25 cellular contexts compared by ENCODE assay signal in genomic region chr7:27202741-27203134, GRCh38. TPM values are rescaled to one million over a fixed set of nuclear protein-coding genes. Genes with fewer than 3 reads are reported as not detected.
DNase-seq lines count a peak whose midpoint lies in the region; ATAC-seq and TF ChIP-seq lines count a peak whose summit lies in the region.
"Had no signal": no experiment of that assay in that cellular context is flagged by ENCODE, and none has a peak within 500 bp of the region (broad histone marks: within the 10 kb centered on the region; RNA-seq: fewer than 3 reads in every experiment).

No MANE protein-coding gene starts in this region.

- no peaks in the 10 kb centered on the region for H3K36me3 Mint-ChIP-seq in natural killer cell treated with Interleukin-12 subunit alpha and Interleukin-12 subunit beta and Interleukin-15 and Interleukin-18, amount 100 ng/mL, for 72 hours

- peaks cover 25 to 44% of the 10 kb centered on the region in 2 donors for H3K4me1 Mint-ChIP-seq in natural killer cell treated with Interleukin-12 subunit alpha and Interleukin-12 subunit beta and Interleukin-15 and Interleukin-18, amount 100 ng/mL, for 72 hours (ENCODE audit: low read depth in 2 of 2)

- H3K27me3 Mint-ChIP-seq in natural killer cell treated with Interleukin-12 subunit alpha and Interleukin-12 subunit beta and Interleukin-15 and Interleukin-18, amount 100 ng/mL, for 72 hours = peaks cover 75 to 84% of the 10 kb centered on the region in 2 donors

- TF ChIP-seq CTCF in AG09309 (IDR thresholded peaks at IDR 0.05; ENCODE audit: control insufficient read depth, insufficient read depth, low read depth, low read length, missing control alignments) = no peak
- no peak for TF ChIP-seq CTCF in foreskin fibroblast (IDR thresholded peaks at IDR 0.05; ENCODE audit: low read depth, low read length)

- H3K4me3 Mint-ChIP-seq in natural killer cell treated with Interleukin-12 subunit alpha and Interleukin-12 subunit beta and Interleukin-15 and Interleukin-18, amount 100 ng/mL, for 72 hours = no peak overlapping the region
- H3K4me3 Mint-ChIP-seq: activated naive CD4-positive, alpha-beta T cell treated with anti-CD3 and anti-CD28 coated beads, Interleukin-2, amount 10 ng/mL, durations not matched to agents 7 days and 5 days had no signal

- H3K9me3 Mint-ChIP-seq in natural killer cell treated with Interleukin-12 subunit alpha and Interleukin-12 subunit beta and Interleukin-15 and Interleukin-18, amount 100 ng/mL, for 72 hours = no peaks in the 10 kb centered on the region
- H3K9me3 Mint-ChIP-seq: activated naive CD4-positive, alpha-beta T cell treated with anti-CD3 and anti-CD28 coated beads, Interleukin-2, amount 10 ng/mL, durations not matched to agents 7 days and 5 days; activated T-cell treated with anti-CD3 and anti-CD28 coated beads, Interleukin-2, amount 50 U/mL, for 72 hours had no signal

- H3K27ac Mint-ChIP-seq in natural killer cell treated with Interleukin-12 subunit alpha and Interleukin-12 subunit beta and Interleukin-15 and Interleukin-18, amount 100 ng/mL, for 72 hours = no peak overlapping the region
- H3K27ac Mint-ChIP-seq: activated naive CD4-positive, alpha-beta T cell treated with anti-CD3 and anti-CD28 coated beads, Interleukin-2, amount 10 ng/mL, durations not matched to agents 7 days and 5 days; activated T-cell treated with anti-CD3 and anti-CD28 coated beads, Interleukin-2, amount 50 U/mL, for 72 hours had no signal

- no peak for ATAC-seq in natural killer cell treated with Interleukin-12 subunit alpha and Interleukin-12 subunit beta and Interleukin-15 and Interleukin-18, amount 100 ng/mL, for 72 hours
- no peak for ATAC-seq in GM18519 (IDR thresholded peaks at IDR 0.05; ENCODE audit: low FRiP score, unreplicated experiment)
- ATAC-seq: activated T-cell treated with anti-CD3 and anti-CD28 coated beads, Interleukin-2, amount 50 U/mL, for 72 hours; K562; right cardiac atrium; Right ventricle myocardium inferior had no signal

- H3K4me3 ChIP-seq in AG09309 (ENCODE audit: control insufficient read depth, low read depth, low read length) (peak overlapping the region; percentile 78), foreskin fibroblast (ENCODE audit: low read depth in 1 of 2, low read length in 2 of 2) (peak overlapping the region; percentile 24 to 93)
- H3K4me3 ChIP-seq: ascending aorta, dorsolateral prefrontal cortex, GM23248, K562 had no signal

- DNase-seq in AG09309 (ENCODE audit: low read depth) = no peak
- peak; percentile 49 for DNase-seq in KBM-7
- no peak for DNase-seq in foreskin fibroblast
- no peak for DNase-seq in natural killer cell treated with Interleukin-12 subunit alpha and Interleukin-12 subunit beta and Interleukin-15 and Interleukin-18, amount 100 ng/mL, for 72 hours (ENCODE audit: low spot score)
- DNase-seq in stimulated activated CD4-positive, alpha-beta T cell treated with anti-CD3 and anti-CD28 coated beads, Interleukin-1b, Interleukin-23, amount 100 ng/mL, for 48 hours = no peak
- DNase-seq: activated naive CD4-positive, alpha-beta T cell treated with anti-CD3 and anti-CD28 coated beads, Interleukin-2, amount 10 ng/mL, durations not matched to agents 7 days and 5 days; activated T-cell treated with anti-CD3 and anti-CD28 coated beads, Interleukin-2, amount 50 U/mL, for 72 hours; C1 segment of cervical spinal cord; central memory CD4-positive, alpha-beta T cell; dorsolateral prefrontal cortex; GM23248; NCI-H1694 treated with DMSO at 0.1 percent for 48 hours; occipital lobe; right cardiac atrium had no signal

- in situ Hi-C loops in KBM-7 (cut with MboI; ENCODE audit: low pct_unique_long_range_greater_than_20kb, low sequenced_read_pairs) = no loop called here

RNA-seq across cellular contexts. Expression of gene HOXA13, which starts 2.8 kb away (rescaled TPM):
- not detected for total RNA-seq in natural killer cell treated with Interleukin-12 subunit alpha and Interleukin-12 subunit beta and Interleukin-15 and Interleukin-18, amount 100 ng/mL, for 72 hours
- total RNA-seq: A673; activated T-cell treated with anti-CD3 and anti-CD28 coated beads, Interleukin-2, amount 50 U/mL, for 72 hours; ascending aorta; epithelial cell of proximal tubule; frontal cortex; K562; kidney epithelial cell; lung microvascular endothelial cell; occipital lobe; right cardiac atrium; Right ventricle myocardium inferior; temporal lobe had no signal

RNA-seq across cellular contexts. Expression of gene HOXA11, which starts 17.7 kb away (rescaled TPM):
- total RNA-seq in natural killer cell treated with Interleukin-12 subunit alpha and Interleukin-12 subunit beta and Interleukin-15 and Interleukin-18, amount 100 ng/mL, for 72 hours = under 1 TPM; 0.20 to 0.76 TPM
- total RNA-seq: A673, ascending aorta, dorsolateral prefrontal cortex, frontal cortex, K562, lung microvascular endothelial cell, occipital lobe, right cardiac atrium, Right ventricle myocardium inferior, temporal lobe had no signal

RNA-seq across cellular contexts. Expression of gene HOXA10, which starts 28.6 kb away (rescaled TPM):
- total RNA-seq in natural killer cell treated with Interleukin-12 subunit alpha and Interleukin-12 subunit beta and Interleukin-15 and Interleukin-18, amount 100 ng/mL, for 72 hours = 1 to 10 TPM in 1 of 2 donors, under 1 TPM in 1; 0.88 to 1.3 TPM
- total RNA-seq: A673, ascending aorta, frontal cortex, K562, occipital lobe, right cardiac atrium, Right ventricle myocardium inferior, temporal lobe had no signal

RNA-seq across cellular contexts. Expression of gene HOXA9, which starts 37.4 kb away (rescaled TPM):
- total RNA-seq in natural killer cell treated with Interleukin-12 subunit alpha and Interleukin-12 subunit beta and Interleukin-15 and Interleukin-18, amount 100 ng/mL, for 72 hours = 1 to 10 TPM in 1 of 2 donors, not detected in 1; 2.4 TPM
- total RNA-seq: A673; activated T-cell treated with anti-CD3 and anti-CD28 coated beads, Interleukin-2, amount 50 U/mL, for 72 hours; ascending aorta; dorsolateral prefrontal cortex; frontal cortex; K562; occipital lobe; right cardiac atrium; Right ventricle myocardium inferior had no signal

RNA-seq across cellular contexts. Expression of gene EVX1, which starts 39.9 kb away (rescaled TPM):
- total RNA-seq in natural killer cell treated with Interleukin-12 subunit alpha and Interleukin-12 subunit beta and Interleukin-15 and Interleukin-18, amount 100 ng/mL, for 72 hours = not detected
- total RNA-seq: A673, ascending aorta, epithelial cell of proximal tubule, frontal cortex, GM23248, K562, kidney epithelial cell, lung microvascular endothelial cell, myocyte, occipital lobe, right cardiac atrium, Right ventricle myocardium inferior, temporal lobe had no signal
